Comparison of ENCODE assay signal across 9 cellular contexts in genomic region chr11:11731311-11732083, GRCh38.
A peak's percentile ranks its signal among the peaks of the same experiment; 100 is the strongest.
DNase-seq lines count a peak whose midpoint lies in the region; TF ChIP-seq lines count a peak whose summit lies in the region.
"Had no signal": no experiment of that assay in that cellular context is flagged by ENCODE, and none has a peak within 500 bp of the region (broad histone marks: within the 10 kb centered on the region; RNA-seq: fewer than 3 reads in every experiment).

No MANE protein-coding gene starts in this region.

- in situ Hi-C loops in astrocyte of the spinal cord (cut with HindIII; ENCODE audit: low sequenced_read_pairs), result no loop called here

- TF ChIP-seq CTCF in astrocyte of the spinal cord (IDR thresholded peaks at IDR 0.05; ENCODE audit: low read depth, low read length), result no peak

- H3K4me3 ChIP-seq in astrocyte of the spinal cord (ENCODE audit: low read depth, low read length), result no peak overlapping the region

- DNase-seq in HCEC 1CT (peak; percentile 76), NCI-H187 treated with DMSO at 0.1 percent for 48 hours (lab: John Stamatoyannopoulos, UW) (peak; percentile 14), astrocyte of the spinal cord (ENCODE audit: low read depth, low spot score) (peak; percentile 55), renal cortical epithelial cell (ENCODE audit: low read depth) (peak; percentile 85), SK-N-DZ (ENCODE audit: low spot score) (no peak), cerebellum (ENCODE audit: low spot score) (no peak)
- no peak for DNase-seq in stimulated activated CD4-positive, alpha-beta T cell treated with anti-CD3 and anti-CD28 coated beads, Interleukin-12 subunit alpha, Interleukin-12 subunit beta, amount 100 ng/mL, for 4 hours
- DNase-seq: activated naive CD4-positive, alpha-beta T cell treated with anti-CD3 and anti-CD28 coated beads for 36 hours; Karpas-422 had no signal

Comparison
In these comparisons a context has a peak if more than half of its experiments do, and no peak if none do; other contexts are left out.
1. DNase-seq: peak in HCEC 1CT (single experiment), NCI-H187 treated with DMSO at 0.1 percent for 48 hours (single experiment), astrocyte of the spinal cord (single experiment) and renal cortical epithelial cell (single experiment); none in SK-N-DZ (single experiment), cerebellum (single experiment) and stimulated activated CD4-positive, alpha-beta T cell treated with anti-CD3 and anti-CD28 coated beads, Interleukin-12 subunit alpha, Interleukin-12 subunit beta, amount 100 ng/mL, for 4 hours (single experiment).